Comparison of ENCODE assay signal across 1 cellular context in genomic region chr6:43858161-43859153, GRCh38.
TF ChIP-seq lines count a peak whose summit lies in the region.

No MANE protein-coding gene starts in this region.

TF ChIP-seq in HepG2, 621 proteins besides CTCF, POLR2A, EP300 and RAD21 (continued from another document and continues in another):
- TF ChIP-seq HINFP (CRISPR knock-in tag; IDR thresholded peaks at IDR 0.05; ENCODE audit: low read depth) (no peak), FOXO4 (CRISPR knock-in tag; conservative IDR thresholded peaks at IDR 0.05) (0 out of 2 replicates have a peak, but pooled peaks have one; percentile 39), ZNF207 (IDR thresholded peaks at IDR 0.05; ENCODE audit: borderline replicate concordance) (no peak), NFKBIZ (CRISPR knock-in tag; IDR thresholded peaks at IDR 0.05) (no peak), ATF7-NPFF (CRISPR knock-in tag; IDR thresholded peaks at IDR 0.05; ENCODE audit: low read depth) (no peak), ZNF713 (CRISPR knock-in tag; IDR thresholded peaks at IDR 0.05) (no peak), MTF1 (CRISPR knock-in tag; IDR thresholded peaks at IDR 0.05) (no peak), MBD4 (IDR thresholded peaks at IDR 0.05; ENCODE audit: borderline replicate concordance, low read length) (no peak), TMF1 (CRISPR knock-in tag; IDR thresholded peaks at IDR 0.05; ENCODE audit: low read depth) (no peak), ELF3 (CRISPR knock-in tag; IDR thresholded peaks at IDR 0.05) (no peak), TFAP4 (IDR thresholded peaks at IDR 0.05; ENCODE audit: borderline replicate concordance, low read depth) (no peak), GZF1 (CRISPR knock-in tag; IDR thresholded peaks at IDR 0.05) (no peak), DBP (CRISPR knock-in tag; IDR thresholded peaks at IDR 0.05; ENCODE audit: not compliant biosample characterization) (no peak), SIN3B (IDR thresholded peaks at IDR 0.05; ENCODE audit: low read length) (no peak), SP140L (CRISPR knock-in tag; IDR thresholded peaks at IDR 0.05; ENCODE audit: borderline replicate concordance) (no peak), ZNF780A (CRISPR knock-in tag; IDR thresholded peaks at IDR 0.05) (no peak), DMAP1 (CRISPR knock-in tag; IDR thresholded peaks at IDR 0.05) (no peak), RBFOX2 (IDR thresholded peaks at IDR 0.05; ENCODE audit: low read depth, low read length) (no peak), SP2 (CRISPR knock-in tag; IDR thresholded peaks at IDR 0.05) (no peak), FOXP4 (CRISPR knock-in tag; IDR thresholded peaks at IDR 0.05) (no peak), EEA1 (CRISPR knock-in tag; IDR thresholded peaks at IDR 0.05; ENCODE audit: borderline replicate concordance) (no peak), ZNF557 (CRISPR knock-in tag; IDR thresholded peaks at IDR 0.05) (no peak), ARNTL (CRISPR knock-in tag; IDR thresholded peaks at IDR 0.05) (no peak), DNMT1 (CRISPR knock-in tag; IDR thresholded peaks at IDR 0.05) (no peak), ZNF747 (CRISPR knock-in tag; IDR thresholded peaks at IDR 0.05; ENCODE audit: borderline replicate concordance) (no peak), ZBTB25 (CRISPR knock-in tag; IDR thresholded peaks at IDR 0.05) (no peak), ATM (IDR thresholded peaks at IDR 0.05; ENCODE audit: borderline replicate concordance) (no peak), HDAC2 (CRISPR knock-in tag; IDR thresholded peaks at IDR 0.05) (no peak), ZNF503 (CRISPR knock-in tag; IDR thresholded peaks at IDR 0.05) (no peak), ZNF878 (CRISPR knock-in tag; IDR thresholded peaks at IDR 0.05) (no peak), PHF21A (CRISPR knock-in tag; IDR thresholded peaks at IDR 0.05) (0 out of 2 replicates have a peak, but pooled peaks have one; percentile 15), ZNF331 (CRISPR knock-in tag; IDR thresholded peaks at IDR 0.05) (no peak), ZNF24 (IDR thresholded peaks at IDR 0.05) (no peak), ZBTB10 (CRISPR knock-in tag; IDR thresholded peaks at IDR 0.05; ENCODE audit: borderline replicate concordance) (no peak), KIAA2018 (CRISPR knock-in tag; IDR thresholded peaks at IDR 0.05; ENCODE audit: borderline replicate concordance) (no peak)
